ENCODE assay signal across 8 cellular contexts in the genomic region with DNA sequence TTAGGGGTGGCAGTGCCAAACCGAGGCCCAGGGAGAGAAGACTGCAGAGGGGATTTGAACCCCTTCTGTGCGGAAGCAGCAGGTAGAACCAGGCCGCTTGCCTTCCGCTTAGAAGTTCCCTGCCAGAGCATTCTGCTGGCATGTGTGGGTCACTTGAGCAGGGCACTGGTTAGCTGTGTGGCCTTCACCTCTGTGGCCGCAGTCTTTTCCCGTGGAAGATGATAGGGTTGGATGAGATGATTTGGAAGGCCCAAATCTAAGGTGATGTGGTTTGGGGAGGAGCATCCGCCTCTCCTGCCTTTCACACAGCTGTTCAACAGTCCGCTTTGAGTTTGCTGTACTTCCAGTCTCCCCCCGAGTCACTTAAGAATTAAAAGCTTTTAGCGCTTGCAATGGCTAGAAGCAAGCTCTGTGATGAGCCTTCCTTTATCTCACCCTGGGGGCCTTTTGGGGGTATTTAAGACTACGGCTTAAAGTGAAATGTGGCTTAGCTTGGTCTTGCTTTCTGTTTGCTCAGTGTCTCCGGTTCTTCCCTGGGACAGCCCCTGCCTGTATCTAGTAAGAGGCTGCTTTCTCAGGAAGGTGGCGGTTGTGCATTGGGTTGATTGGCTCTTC. TPM values are rescaled to one million over a fixed set of nuclear protein-coding genes. Genes with fewer than 3 reads are reported as not detected.
DNase-seq lines count a peak whose midpoint lies in the region; ATAC-seq and TF ChIP-seq lines count a peak whose summit lies in the region.

No MANE protein-coding gene starts in this region.

- H3K4me3 Mint-ChIP-seq in T-helper 2 cell treated with Interferon-gamma antibody and Interleukin-4, amounts not matched to agents 5 μg/mL and 100 μg/mL, for 36 hours, result peak overlapping the region; percentile 96
- peak overlapping the region; percentile 93 for H3K4me3 Mint-ChIP-seq in memory B cell

- peak overlapping the region; percentile 87 for H3K27ac ChIP-seq in caudate nucleus (ENCODE audit: low read depth, low read length)

- H3K27me3 Mint-ChIP-seq in T-helper 2 cell treated with Interferon-gamma antibody and Interleukin-4, amounts not matched to agents 5 μg/mL and 100 μg/mL, for 36 hours (ENCODE audit: low read depth), result peaks cover under 1% of the 10 kb centered on the region
- H3K27me3 Mint-ChIP-seq in memory B cell, result no peaks in the 10 kb centered on the region

- no peak for DNase-seq in BJ (ENCODE audit: low read depth)
- peak; percentile 27 for DNase-seq in GM19238 (ENCODE audit: insufficient read length, low spot score)
- peak; percentile 58 for DNase-seq in T-helper 2 cell treated with Interferon-gamma antibody and Interleukin-4, amounts not matched to agents 5 μg/mL and 100 μg/mL, for 36 hours (ENCODE audit: low spot score)
- peak in 9 of 61 donors; percentile 21 to 54 (median 33) for DNase-seq in caudate nucleus (lab: John Stamatoyannopoulos, UW)
- DNase-seq in memory B cell (ENCODE audit: low spot score in 2 of 2), result peak in 1 of 2 donors; percentile 28
- peak; percentile 4 to 8 for DNase-seq in stimulated activated CD8-positive, alpha-beta memory T cell treated with anti-CD3 and anti-CD28 coated beads, Interleukin-2, amount 100 ng/mL, for 1 hour (ENCODE audit: low read depth in 2 of 2)
- DNase-seq in 8988T, result no peak

- peak; percentile 38 for ATAC-seq in HG03432 (IDR thresholded peaks at IDR 0.05; ENCODE audit: unreplicated experiment)
- ATAC-seq in memory B cell (ENCODE audit: low read depth), result peak; percentile 14

- no peak for TF ChIP-seq CTCF in BJ (IDR thresholded peaks at IDR 0.05; ENCODE audit: insufficient read depth, low read depth, low read length)

- no peaks in the 10 kb centered on the region for H3K9me3 Mint-ChIP-seq in T-helper 2 cell treated with Interferon-gamma antibody and Interleukin-4, amounts not matched to agents 5 μg/mL and 100 μg/mL, for 36 hours
- peaks cover 3% of the 10 kb centered on the region for H3K9me3 Mint-ChIP-seq in memory B cell

- H3K27ac Mint-ChIP-seq in T-helper 2 cell treated with Interferon-gamma antibody and Interleukin-4, amounts not matched to agents 5 μg/mL and 100 μg/mL, for 36 hours, result peak overlapping the region; percentile 98
- H3K27ac Mint-ChIP-seq in memory B cell, result peak overlapping the region; percentile 89

- peaks cover 5% of the 10 kb centered on the region for H3K36me3 ChIP-seq in BJ (ENCODE audit: control insufficient read depth, insufficient read depth, low read length)

- CTCF ChIA-PET in BJ (lab: Yijun Ruan, JAX), result interaction anchor here (1.1 kb wide), 2 partner anchors 8 to 10 kb away, joined by 3 to 4 read pairs; no protein-coding TSS in a partner anchor

- H3K27me3 ChIP-seq in BJ (ENCODE audit: control insufficient read depth, insufficient read depth, low read length), result no peaks in the 10 kb centered on the region

- H3K36me3 Mint-ChIP-seq in T-helper 2 cell treated with Interferon-gamma antibody and Interleukin-4, amounts not matched to agents 5 μg/mL and 100 μg/mL, for 36 hours (ENCODE audit: low read depth), result peaks cover 30% of the 10 kb centered on the region
- H3K36me3 Mint-ChIP-seq in memory B cell, result peaks cover 15% of the 10 kb centered on the region

- POLR2A ChIA-PET in BJ (lab: Charles Lee), result interaction anchor here (0.6 kb wide), 1 partner anchor 32 kb away, joined by 3 read pairs; no protein-coding TSS in a partner anchor

- H3K4me1 Mint-ChIP-seq in T-helper 2 cell treated with Interferon-gamma antibody and Interleukin-4, amounts not matched to agents 5 μg/mL and 100 μg/mL, for 36 hours (ENCODE audit: low read depth), result peaks cover 27% of the 10 kb centered on the region
- H3K4me1 Mint-ChIP-seq in memory B cell, result peaks cover 29% of the 10 kb centered on the region

- H3K4me3 ChIP-seq in BJ (ENCODE audit: low read depth, low read length), result peak overlapping the region; percentile 88

RNA-seq across cellular contexts. Expression of a gene that starts 0.7 kb away (rescaled TPM):
- polyA plus RNA-seq in BJ (2011; rRNA removed), result 25.2 and 25.4 TPM in 2 replicates
- 17.5 and 23.5 TPM in 2 replicates for polyA minus RNA-seq in BJ (2011; rRNA and poly(A)+ RNA removed)

Comparison
In these comparisons a context has a peak if more than half of its experiments do, and no peak if none do; other contexts are left out.
1. DNase-seq: peak in GM19238 (single experiment), T-helper 2 cell treated with Interferon-gamma antibody and Interleukin-4, amounts not matched to agents 5 μg/mL and 100 μg/mL, for 36 hours (single experiment) and stimulated activated CD8-positive, alpha-beta memory T cell treated with anti-CD3 and anti-CD28 coated beads, Interleukin-2, amount 100 ng/mL, for 1 hour (2 of 2); none in BJ (single experiment) and 8988T (single experiment).